Comparison of ENCODE assay signal across 1 cellular context in genomic region chr12:20863056-20863455, GRCh38.
TF ChIP-seq lines count a peak whose summit lies in the region.

No MANE protein-coding gene starts in this region.

TF ChIP-seq in H1, 55 proteins besides CTCF, POLR2A, EP300 and RAD21 (continued from another document):
- TF ChIP-seq JUND (IDR thresholded peaks at IDR 0.05; ENCODE audit: low read length): no peak
TF ChIP-seq in H1: peak in this region for 0.
